34 cellular contexts compared by ENCODE assay signal in genomic region chr6:137510923-137511322, GRCh38. TPM values are rescaled to one million over a fixed set of nuclear protein-coding genes. Genes with fewer than 3 reads are reported as not detected.
"Had no signal": no experiment of that assay in that cellular context is flagged by ENCODE, and none has a peak within 500 bp of the region (broad histone marks: within the 10 kb centered on the region; RNA-seq: fewer than 3 reads in every experiment).

No MANE protein-coding gene starts in this region.

- H3K4me3 ChIP-seq: adrenal gland, body of pancreas, breast epithelium had no signal

- H3K36me3 ChIP-seq: adrenal gland, brain microvascular endothelial cell, breast epithelium had no signal

- DNase-seq: activated B cell treated with CpG ODN at 0.5 μM for 24 hours; activated CD4-positive, alpha-beta memory T cell treated with anti-CD3 and anti-CD28 coated beads for 36 hours; activated CD4-positive, alpha-beta T cell treated with anti-CD3 and anti-CD28 coated beads for 48 hours; activated CD4-positive, alpha-beta T cell treated with anti-CD3 and anti-CD28 coated beads, Interleukin-2, amount 50 U/mL, for 1 hour; activated CD4-positive, alpha-beta T cell treated with anti-CD3 and anti-CD28 coated beads, Interleukin-2, amount 50 U/mL, for 4 hours; activated CD4-positive, CD25-positive, alpha-beta regulatory T cell treated with anti-CD3 and anti-CD28 coated beads, Interleukin-2, amount 50 U/mL, for 72 hours; activated CD8-positive, alpha-beta memory T cell treated with anti-CD3 and anti-CD28 coated beads, Interleukin-2, amount 50 U/mL, for 4 hours; activated CD8-positive, alpha-beta T cell treated with anti-CD3 and anti-CD28 coated beads for 36 hours; activated effector memory CD4-positive, alpha-beta T cell treated with Interleukin-2 at 50 U/mL for 16 hours; activated gamma-delta T cell; activated naive CD4-positive, alpha-beta T cell treated with anti-CD3 and anti-CD28 coated beads for 36 hours; activated naive CD4-positive, alpha-beta T cell treated with anti-CD3 and anti-CD28 coated beads, Interleukin-2, amount 50 U/mL, for 16 hours; activated naive CD8-positive, alpha-beta T cell treated with anti-CD3 and anti-CD28 coated beads for 36 hours; activated T-cell treated with anti-CD3 and anti-CD28 coated beads for 4 hours; activated T-cell treated with anti-CD3 and anti-CD28 coated beads, Interleukin-2, amount 50 U/mL, for 1 hour; activated T-cell treated with anti-CD3 and anti-CD28 coated beads, Interleukin-2, amount 50 U/mL, for 4 hours; activated T-cell treated with anti-CD3 and anti-CD28 coated beads, Interleukin-2, amount 50 U/mL, for 72 hours; adrenal gland; amniotic stem cell; aorta; body of pancreas; brain microvascular endothelial cell; central memory CD4-positive, alpha-beta T cell; T-helper 1 cell; T-helper 2 cell; T-helper 9 cell had no signal

- H3K27ac Mint-ChIP-seq: activated B cell treated with CpG ODN at 0.5 μM for 24 hours; activated CD4-positive, alpha-beta memory T cell treated with anti-CD3 and anti-CD28 coated beads for 36 hours; activated CD8-positive, alpha-beta T cell treated with anti-CD3 and anti-CD28 coated beads for 36 hours; activated naive CD4-positive, alpha-beta T cell treated with anti-CD3 and anti-CD28 coated beads for 36 hours; activated naive CD4-positive, alpha-beta T cell treated with anti-CD3 and anti-CD28 coated beads, Interleukin-2, amount 50 U/mL, for 72 hours; activated naive CD8-positive, alpha-beta T cell treated with anti-CD3 and anti-CD28 coated beads for 36 hours; activated T-cell treated with anti-CD3 and anti-CD28 coated beads, Interleukin-2, amount 50 U/mL, for 72 hours; activated T-helper 1 cell treated with anti-CD3 and anti-CD28 coated beads, Interleukin-12 subunit alpha, Interleukin-12 subunit beta, Interleukin-2, Interleukin-4 antibody, amounts not matched to agents 30 ng/mL and 10 ng/mL and 1 ng/mL, durations not matched to agents 14 hours and 24 hours and 36 hours; activated T-helper 17 cell treated with anti-CD3 and anti-CD28 coated beads, Interleukin-2, amount 50 U/mL, for 72 hours; T-helper 1 cell treated with Interleukin-12 subunit alpha and Interleukin-12 subunit beta and Interleukin-4 antibody, amounts not matched to agents 30 μg/mL and 1 μg/mL, for 36 hours; T-helper 2 cell treated with Interferon-gamma antibody and Interleukin-4, amounts not matched to agents 5 μg/mL and 100 μg/mL, for 36 hours had no signal

- H3K27ac ChIP-seq: adrenal gland, body of pancreas, brain microvascular endothelial cell, breast epithelium, VCaP had no signal

- ATAC-seq: activated CD8-positive, alpha-beta T cell treated with anti-CD3 and anti-CD28 coated beads for 36 hours; activated naive CD4-positive, alpha-beta T cell treated with anti-CD3 and anti-CD28 coated beads, Interleukin-2, amount 50 U/mL, for 72 hours; activated T-cell treated with anti-CD3 and anti-CD28 coated beads, Interleukin-2, amount 50 U/mL, for 4 hours; activated T-cell treated with anti-CD3 and anti-CD28 coated beads, Interleukin-2, amount 50 U/mL, for 72 hours; activated T-helper 17 cell treated with anti-CD3 and anti-CD28 coated beads, Interleukin-2, amount 50 U/mL, for 72 hours; body of pancreas had no signal

- H3K9me3 ChIP-seq: adrenal gland, breast epithelium had no signal

- H3K4me3 Mint-ChIP-seq: activated B cell treated with CpG ODN at 0.5 μM for 24 hours; activated CD4-positive, alpha-beta memory T cell treated with anti-CD3 and anti-CD28 coated beads for 36 hours; activated CD8-positive, alpha-beta T cell treated with anti-CD3 and anti-CD28 coated beads for 36 hours; activated naive CD4-positive, alpha-beta T cell treated with anti-CD3 and anti-CD28 coated beads for 36 hours; activated naive CD8-positive, alpha-beta T cell treated with anti-CD3 and anti-CD28 coated beads for 36 hours; activated T-cell treated with anti-CD3 and anti-CD28 coated beads, Interleukin-2, amount 50 U/mL, for 4 hours; activated T-cell treated with anti-CD3 and anti-CD28 coated beads, Interleukin-2, amount 50 U/mL, for 72 hours; activated T-helper 1 cell treated with anti-CD3 and anti-CD28 coated beads, Interleukin-12 subunit alpha, Interleukin-12 subunit beta, Interleukin-2, Interleukin-4 antibody, amounts not matched to agents 30 ng/mL and 10 ng/mL and 1 ng/mL, durations not matched to agents 14 hours and 24 hours and 36 hours; activated T-helper 17 cell treated with anti-CD3 and anti-CD28 coated beads, Interleukin-2, amount 50 U/mL, for 72 hours; T-helper 1 cell treated with Interleukin-12 subunit alpha and Interleukin-12 subunit beta and Interleukin-4 antibody, amounts not matched to agents 30 μg/mL and 1 μg/mL, for 36 hours; T-helper 2 cell treated with Interferon-gamma antibody and Interleukin-4, amounts not matched to agents 5 μg/mL and 100 μg/mL, for 36 hours had no signal

- H3K4me1 ChIP-seq: adrenal gland, body of pancreas, breast epithelium had no signal

- H3K4me1 Mint-ChIP-seq: activated B cell treated with CpG ODN at 0.5 μM for 24 hours; activated naive CD8-positive, alpha-beta T cell treated with anti-CD3 and anti-CD28 coated beads for 36 hours had no signal

RNA-seq across cellular contexts. Expression of gene OLIG3, which starts 16.7 kb away (rescaled TPM):
- total RNA-seq: activated B cell treated with CpG ODN at 0.5 μM for 24 hours; activated naive CD4-positive, alpha-beta T cell treated with anti-CD3 and anti-CD28 coated beads for 36 hours; activated T-cell treated with anti-CD3 and anti-CD28 coated beads, Interleukin-2, amount 50 U/mL, for 4 hours; activated T-helper 1 cell treated with anti-CD3 and anti-CD28 coated beads, Interleukin-12 subunit alpha, Interleukin-12 subunit beta, Interleukin-2, Interleukin-4 antibody, amounts not matched to agents 30 ng/mL and 10 ng/mL and 1 ng/mL, durations not matched to agents 14 hours and 24 hours and 36 hours; adrenal gland; aorta; body of pancreas; breast epithelium; cardiac septum had no signal
